19 cellular contexts compared by ENCODE assay signal in genomic region chr16:881219-882097, GRCh38.
"Had no signal": no experiment of that assay in that cellular context is flagged by ENCODE, and none has a peak within 500 bp of the region (broad histone marks: within the 10 kb centered on the region; RNA-seq: fewer than 3 reads in every experiment).

No MANE protein-coding gene starts in this region.

- FAIRE-seq: frontal cortex, TTC549 had no signal

- H3K36me3 ChIP-seq: prostate gland, upper lobe of right lung had no signal

- H3K27ac ChIP-seq: prostate gland, stomach, testis, upper lobe of right lung had no signal

- H3K4me2 ChIP-seq: smooth muscle cell had no signal

- H3K4me1 Mint-ChIP-seq: activated CD4-positive, alpha-beta T cell treated with anti-CD3 and anti-CD28 coated beads, Interleukin-2, amount 10 ng/mL, durations not matched to agents 24 days and 14 days; immature natural killer cell had no signal

- H3K4me3 Mint-ChIP-seq: activated B cell treated with CpG ODN at 0.5 μM for 24 hours; activated CD4-positive, alpha-beta T cell treated with anti-CD3 and anti-CD28 coated beads, Interleukin-2, amount 10 ng/mL, durations not matched to agents 24 days and 14 days; activated CD8-positive, alpha-beta T cell treated with anti-CD3 and anti-CD28 coated beads, Interleukin-2, amount 10 ng/mL, durations not matched to agents 7 days and 5 days; activated naive CD8-positive, alpha-beta T cell treated with anti-CD3 and anti-CD28 coated beads, Interleukin-2, amount 10 ng/mL, durations not matched to agents 7 days and 5 days; effector memory CD8-positive, alpha-beta T cell; immature natural killer cell; natural killer cell treated with Interleukin-12 subunit alpha and Interleukin-12 subunit beta and Interleukin-15 and Interleukin-18, amount 100 ng/mL, for 72 hours had no signal

- H3K4me3 ChIP-seq: prostate gland, smooth muscle cell, stomach, testis, upper lobe of right lung had no signal

- ATAC-seq: activated CD8-positive, alpha-beta T cell treated with anti-CD3 and anti-CD28 coated beads, Interleukin-2, amount 10 ng/mL, durations not matched to agents 7 days and 5 days; effector memory CD8-positive, alpha-beta T cell; natural killer cell treated with Interleukin-12 subunit alpha and Interleukin-12 subunit beta and Interleukin-15 and Interleukin-18, amount 100 ng/mL, for 72 hours; upper lobe of right lung had no signal

- H3K4me1 ChIP-seq: prostate gland, stomach, testis, upper lobe of right lung had no signal

- H3K27me3 ChIP-seq: stomach, testis, upper lobe of right lung had no signal

- H3K27me3 Mint-ChIP-seq: activated B cell treated with CpG ODN at 0.5 μM for 24 hours; activated CD4-positive, alpha-beta T cell treated with anti-CD3 and anti-CD28 coated beads, Interleukin-2, amount 10 ng/mL, durations not matched to agents 24 days and 14 days; activated naive CD8-positive, alpha-beta T cell treated with anti-CD3 and anti-CD28 coated beads, Interleukin-2, amount 10 ng/mL, durations not matched to agents 7 days and 5 days; effector memory CD8-positive, alpha-beta T cell; natural killer cell treated with Interleukin-12 subunit alpha and Interleukin-12 subunit beta and Interleukin-15 and Interleukin-18, amount 100 ng/mL, for 72 hours had no signal

- H3K27ac Mint-ChIP-seq: activated B cell treated with CpG ODN at 0.5 μM for 24 hours; activated CD4-positive, alpha-beta T cell treated with anti-CD3 and anti-CD28 coated beads, Interleukin-2, amount 10 ng/mL, durations not matched to agents 24 days and 14 days; activated CD8-positive, alpha-beta T cell treated with anti-CD3 and anti-CD28 coated beads, Interleukin-2, amount 10 ng/mL, durations not matched to agents 7 days and 5 days; activated naive CD8-positive, alpha-beta T cell treated with anti-CD3 and anti-CD28 coated beads, Interleukin-2, amount 10 ng/mL, durations not matched to agents 7 days and 5 days; effector memory CD8-positive, alpha-beta T cell; natural killer cell treated with Interleukin-12 subunit alpha and Interleukin-12 subunit beta and Interleukin-15 and Interleukin-18, amount 100 ng/mL, for 72 hours had no signal

- H3K9me3 Mint-ChIP-seq: activated B cell treated with CpG ODN at 0.5 μM for 24 hours; activated CD4-positive, alpha-beta T cell treated with anti-CD3 and anti-CD28 coated beads, Interleukin-2, amount 10 ng/mL, durations not matched to agents 24 days and 14 days; activated naive CD8-positive, alpha-beta T cell treated with anti-CD3 and anti-CD28 coated beads, Interleukin-2, amount 10 ng/mL, durations not matched to agents 7 days and 5 days; effector memory CD8-positive, alpha-beta T cell; natural killer cell treated with Interleukin-12 subunit alpha and Interleukin-12 subunit beta and Interleukin-15 and Interleukin-18, amount 100 ng/mL, for 72 hours had no signal

- H3K9me3 ChIP-seq: prostate gland, testis had no signal

- H3K36me3 Mint-ChIP-seq: activated naive CD8-positive, alpha-beta T cell treated with anti-CD3 and anti-CD28 coated beads, Interleukin-2, amount 10 ng/mL, durations not matched to agents 7 days and 5 days; natural killer cell treated with Interleukin-12 subunit alpha and Interleukin-12 subunit beta and Interleukin-15 and Interleukin-18, amount 100 ng/mL, for 72 hours had no signal

- DNase-seq: activated B cell treated with CpG ODN at 0.5 μM for 24 hours; activated CD4-positive, alpha-beta T cell treated with anti-CD3 and anti-CD28 coated beads, Interleukin-2, amount 10 ng/mL, durations not matched to agents 24 days and 14 days; activated CD8-positive, alpha-beta T cell treated with anti-CD3 and anti-CD28 coated beads, Interleukin-2, amount 10 ng/mL, durations not matched to agents 7 days and 5 days; activated gamma-delta T cell treated with Interleukin-2 at 50 U/mL for 16 hours; activated naive CD8-positive, alpha-beta T cell treated with anti-CD3 and anti-CD28 coated beads, Interleukin-2, amount 10 ng/mL, durations not matched to agents 7 days and 5 days; anterior cingulate cortex; dermis blood vessel endothelial cell; effector memory CD8-positive, alpha-beta T cell; immature natural killer cell; mesendoderm; nucleus accumbens; stomach; testis; upper lobe of right lung had no signal
